Comparison of ENCODE assay signal across 8 cellular contexts in the genomic region with DNA sequence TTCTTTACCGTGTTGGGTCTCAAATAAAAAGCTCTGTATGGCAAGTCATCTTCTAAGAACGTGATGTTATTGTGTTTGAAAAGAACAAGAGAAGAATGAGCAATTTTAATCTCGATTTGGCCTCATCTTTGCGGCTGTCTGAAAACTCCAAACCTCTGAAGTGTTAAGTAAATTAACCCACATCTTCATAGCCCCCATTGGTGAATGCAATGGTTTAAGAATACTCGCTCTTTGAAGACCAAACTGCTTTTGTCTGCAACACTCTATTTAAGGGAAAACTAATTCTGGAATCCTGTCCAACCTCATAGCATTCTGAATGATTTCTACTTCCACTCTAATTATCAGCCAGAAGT. TPM values are rescaled to one million over a fixed set of nuclear protein-coding genes. Genes with fewer than 3 reads are reported as not detected.
DNase-seq lines count a peak whose midpoint lies in the region; ATAC-seq and TF ChIP-seq lines count a peak whose summit lies in the region.

No MANE protein-coding gene starts in this region.

- no peak for DNase-seq in GM12864 (ENCODE audit: low read depth)
- no peak for DNase-seq in body of pancreas
- DNase-seq in SK-N-DZ (ENCODE audit: low spot score) = no peak
- no peak for DNase-seq in OCI-M2 (lab: John Stamatoyannopoulos, UW; ENCODE audit: unreplicated experiment)
- DNase-seq in NCI-H524 (lab: John Stamatoyannopoulos, UW) = no peak
- no peak for DNase-seq in NCI-H1417 (lab: John Stamatoyannopoulos, UW)

- WGBS in body of pancreas, 2 donors = 4 to 8% methylated on average over 5 of the region's 5 CpGs

- no peaks in the 10 kb centered on the region for H3K36me3 Mint-ChIP-seq in nephron (ENCODE audit: low read depth)

- H3K9me3 ChIP-seq in body of pancreas = no peaks in the 10 kb centered on the region

- H3K4me3 ChIP-seq in GM12864 (ENCODE audit: low read depth, low read length) (peak overlapping the region; percentile 60; the same call in 1 of the 2 replicates), body of pancreas (peak overlapping the region; percentile 12 to 21)

- intact Hi-C loops in body of pancreas (cut with DNase I) = no loop called here

- H3K4me1 ChIP-seq in body of pancreas = no peaks in the 10 kb centered on the region

- peak overlapping the region; percentile 80 to 86 (median 86) for H3K4me3 Mint-ChIP-seq in nephron

- ATAC-seq in HG03064 (IDR thresholded peaks at IDR 0.05; ENCODE audit: low read depth, unreplicated experiment) (peak; percentile 13), body of pancreas (no peak)

- peaks cover 19% of the 10 kb centered on the region for H3K4me1 Mint-ChIP-seq in nephron

- no peak for TF ChIP-seq POLR2A in body of pancreas (IDR thresholded peaks at IDR 0.05)

- peak overlapping the region in 2 of 4 donors; percentile 16 to 33 for H3K27ac ChIP-seq in body of pancreas

- H3K27me3 ChIP-seq in body of pancreas = no peaks in the 10 kb centered on the region

- H3K36me3 ChIP-seq in body of pancreas (replicated peaks in 1 of 2; ENCODE audit: insufficient read depth in 1 of 2, low read depth in 2 of 2) = no peaks in the 10 kb centered on the region

- peaks cover 8% of the 10 kb centered on the region for H3K9me3 Mint-ChIP-seq in nephron

- H3K27me3 Mint-ChIP-seq in nephron (ENCODE audit: low read depth) = no peaks in the 10 kb centered on the region

- TF ChIP-seq CTCF in GM12864 (IDR thresholded peaks at IDR 0.05; ENCODE audit: low read depth, low read length, missing control alignments) (no peak), body of pancreas (IDR thresholded peaks at IDR 0.05) (no peak), nephron (IDR thresholded peaks at IDR 0.05; ENCODE audit: unreplicated experiment in 3 of 3) (peak in 1 of 3 experiments; percentile 14)

- H3K27ac Mint-ChIP-seq in nephron = peak overlapping the region; percentile 29 to 47 (median 34)

RNA-seq across cellular contexts. Expression of a gene that starts 56.9 kb away (rescaled TPM):
- total RNA-seq in body of pancreas = not detected
- 0.03 and 0.14 TPM in 2 replicates for polyA plus RNA-seq in SK-N-DZ (2014; cell fraction: cytosol; rRNA removed)
- 0.19 and 0.37 TPM in 2 replicates for polyA plus RNA-seq in SK-N-DZ (2014; cell fraction: nucleus; rRNA removed)
